Comparison of ENCODE assay signal across 8 cellular contexts in genomic region chr3:32619395-32619794, GRCh38.
"Had no signal": no experiment of that assay in that cellular context is flagged by ENCODE, and none has a peak within 500 bp of the region (broad histone marks: within the 10 kb centered on the region; RNA-seq: fewer than 3 reads in every experiment).

No MANE protein-coding gene starts in this region.

- H3K4me2 ChIP-seq: GM23338 had no signal

- H3K27ac Mint-ChIP-seq: GM23338, H9 had no signal

- H3K4me1 Mint-ChIP-seq: GM23338, H9 had no signal

- FAIRE-seq: H1, H54, HTR-8/SVneo had no signal

- ATAC-seq: GM23338 had no signal

- H3K4me3 Mint-ChIP-seq: GM23338, H9 had no signal

- DNase-seq: H9, HCEC 1CT, IMR-90, KBM-7 had no signal

- H3K4me3 ChIP-seq: GM23338 had no signal

- H2AFZ ChIP-seq: GM23338 had no signal
